ENCODE assay signal across 16 cellular contexts in the genomic region with DNA sequence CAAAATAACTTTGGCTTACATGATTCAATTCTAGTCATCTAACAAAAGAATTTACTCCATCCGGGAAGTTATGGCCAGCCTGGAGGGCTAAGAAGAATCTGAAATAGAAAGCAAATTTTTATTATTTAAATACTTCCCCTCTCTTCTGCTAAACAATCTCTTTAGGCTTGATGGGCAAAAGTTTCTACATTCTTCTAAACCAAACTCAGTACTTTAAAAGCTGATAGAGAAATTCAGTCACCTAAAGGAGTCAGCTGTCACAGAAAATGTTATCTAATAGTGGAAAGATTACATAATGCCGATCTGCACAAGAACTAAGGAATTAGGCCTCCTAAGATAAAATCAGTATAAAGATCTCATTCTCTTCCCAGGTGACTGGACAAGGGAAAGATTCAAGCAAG. TPM values are rescaled to one million over a fixed set of nuclear protein-coding genes. Genes with fewer than 3 reads are reported as not detected.
DNase-seq lines count a peak whose midpoint lies in the region; ATAC-seq and TF ChIP-seq lines count a peak whose summit lies in the region.
"Had no signal": no experiment of that assay in that cellular context is flagged by ENCODE, and none has a peak within 500 bp of the region (broad histone marks: within the 10 kb centered on the region; RNA-seq: fewer than 3 reads in every experiment).

No MANE protein-coding gene starts in this region.

- no peak overlapping the region for H2BK12ac ChIP-seq in trophoblast cell (ENCODE audit: low read length)

- H3K4me1 Mint-ChIP-seq in endothelial cell (ENCODE audit: unreplicated experiment): peaks cover 23% of the 10 kb centered on the region

- H3K23ac ChIP-seq in trophoblast cell (ENCODE audit: low read length): no peak overlapping the region

- WGBS in trophoblast cell (ENCODE audit: extremely low coverage, insufficient coverage, insufficient read length): no CpG with 5 or more reads among the region's 2 CpGs

- no peaks in the 10 kb centered on the region for H3K9me3 Mint-ChIP-seq in endothelial cell (ENCODE audit: unreplicated experiment)
- H3K9me3 Mint-ChIP-seq: central memory CD8-positive, alpha-beta T cell; mesothelial cell of epicardium had no signal

- no peak overlapping the region for H4K12ac ChIP-seq in trophoblast cell (ENCODE audit: low read depth, low read length)

- H3K27ac ChIP-seq in OCI-LY3 (ENCODE audit: low read length) (no peak overlapping the region), epithelial cell of prostate (peak overlapping the region; percentile 20), trophoblast cell (ENCODE audit: low read depth, low read length) (no peak overlapping the region)
- H3K27ac ChIP-seq: BLaER1, prostate gland had no signal

- no peak for ATAC-seq in GM19035 (IDR thresholded peaks at IDR 0.05; ENCODE audit: unreplicated experiment)

- no peak overlapping the region for H3K4ac ChIP-seq in trophoblast cell (ENCODE audit: low read depth, low read length)

- H3K4me2 ChIP-seq in OCI-LY3 (ENCODE audit: low read length) (no peak overlapping the region), trophoblast cell (ENCODE audit: low read length) (no peak overlapping the region)
- H3K4me2 ChIP-seq: BLaER1 had no signal

- no peak overlapping the region for H4K91ac ChIP-seq in trophoblast cell (ENCODE audit: low read depth, low read length)

- peaks cover 3% of the 10 kb centered on the region for H3K27me3 Mint-ChIP-seq in endothelial cell (ENCODE audit: unreplicated experiment)
- H3K27me3 Mint-ChIP-seq: central memory CD8-positive, alpha-beta T cell had no signal

- H3K9me3 ChIP-seq in OCI-LY3 (ENCODE audit: insufficient read depth, low read length): no peaks in the 10 kb centered on the region
- H3K9me3 ChIP-seq in trophoblast cell (ENCODE audit: insufficient read depth, low read depth, low read length): no peaks in the 10 kb centered on the region
- H3K9me3 ChIP-seq in MG63: no peaks in the 10 kb centered on the region
- H3K9me3 ChIP-seq: BLaER1, prostate gland had no signal

- no peak overlapping the region for H4K8ac ChIP-seq in trophoblast cell (ENCODE audit: low read depth, low read length)

- H3K79me2 ChIP-seq in OCI-LY3 (ENCODE audit: low read length) (no peaks in the 10 kb centered on the region), trophoblast cell (ENCODE audit: control insufficient read depth, insufficient read depth, low read length, poor library complexity) (peaks cover 1% of the 10 kb centered on the region)

- DNase-seq in EL (peak; percentile 48), epithelial cell of prostate (ENCODE audit: low read depth, low spot score) (no peak), trophoblast cell (peak; percentile 11 to 77), kidney tubule cell (ENCODE audit: low spot score) (no peak), MG63 (no peak), endothelial cell (ENCODE audit: low spot score) (no peak)
- DNase-seq: activated naive CD4-positive, alpha-beta T cell treated with Interleukin-2 at 50 U/mL for 16 hours; NCI-H1436 treated with DMSO at 0.1 percent for 48 hours; NCI-H526 treated with DMSO at 0.1 percent for 48 hours; stimulated activated naive CD4-positive, alpha-beta T cell had no signal

- peaks cover 7% of the 10 kb centered on the region for H3K36me3 Mint-ChIP-seq in endothelial cell (ENCODE audit: low read depth, unreplicated experiment)

- no peak overlapping the region for H2AK5ac ChIP-seq in trophoblast cell (ENCODE audit: low read length)

- TF ChIP-seq CTCF in OCI-LY3 (IDR thresholded peaks at IDR 0.05; ENCODE audit: low read depth, low read length): no peak
- TF ChIP-seq CTCF in endothelial cell (IDR thresholded peaks at IDR 0.05; ENCODE audit: unreplicated experiment): no peak

- H3K79me1 ChIP-seq in trophoblast cell (ENCODE audit: low read length): no peaks in the 10 kb centered on the region

- no peaks in the 10 kb centered on the region for H4K20me1 ChIP-seq in OCI-LY3 (ENCODE audit: insufficient read depth, low read length)

- H3K4me3 Mint-ChIP-seq in endothelial cell (ENCODE audit: unreplicated experiment): no peak overlapping the region
- H3K4me3 Mint-ChIP-seq: central memory CD8-positive, alpha-beta T cell; mesothelial cell of epicardium had no signal

- H3K4me1 ChIP-seq in OCI-LY3 (ENCODE audit: low read length) (no peaks in the 10 kb centered on the region; the same call in 1 of the 2 replicates), trophoblast cell (ENCODE audit: control insufficient read depth in 1 of 2, insufficient read depth in 2 of 2, low read length in 2 of 2) (no peaks in the 10 kb centered on the region)

- H2BK5ac ChIP-seq in trophoblast cell (ENCODE audit: low read depth, low read length, poor library complexity): no peak overlapping the region

- no peak overlapping the region for H3K14ac ChIP-seq in trophoblast cell (ENCODE audit: low read length)

- H2AFZ ChIP-seq in OCI-LY3 (ENCODE audit: low read depth, low read length): peak overlapping the region; percentile 47; the same call in 1 of the 2 replicates
- H2AFZ ChIP-seq in trophoblast cell (ENCODE audit: insufficient read depth, low read length, poor library complexity): no peak overlapping the region

- H3K9ac ChIP-seq in OCI-LY3 (ENCODE audit: low read length) (no peak overlapping the region), trophoblast cell (ENCODE audit: low read length) (no peak overlapping the region)
- H3K9ac ChIP-seq: BLaER1 had no signal

- H3K27me3 ChIP-seq in OCI-LY3 (ENCODE audit: low read depth, low read length): no peaks in the 10 kb centered on the region
- no peaks in the 10 kb centered on the region for H3K27me3 ChIP-seq in trophoblast cell (ENCODE audit: insufficient read depth, low read length)
- no peaks in the 10 kb centered on the region for H3K27me3 ChIP-seq in MG63
- H3K27me3 ChIP-seq: BLaER1 had no signal

- H3K18ac ChIP-seq in trophoblast cell (ENCODE audit: low read length): no peak overlapping the region

- H3K4me3 ChIP-seq in OCI-LY3 (ENCODE audit: low read length) (no peak overlapping the region), trophoblast cell (ENCODE audit: low read depth, low read length) (no peak overlapping the region), MG63 (no peak overlapping the region)
- H3K4me3 ChIP-seq: BLaER1, prostate gland had no signal

- no peak overlapping the region for H3K27ac Mint-ChIP-seq in endothelial cell (ENCODE audit: unreplicated experiment)
- H3K27ac Mint-ChIP-seq: mesothelial cell of epicardium had no signal

- H3K36me3 ChIP-seq in OCI-LY3 (replicated peaks; ENCODE audit: low read depth, low read length) (no peaks in the 10 kb centered on the region), trophoblast cell (ENCODE audit: control insufficient read depth in 1 of 2, insufficient read depth in 2 of 2, low read length in 2 of 2) (no peaks in the 10 kb centered on the region), MG63 (no peaks in the 10 kb centered on the region)
- H3K36me3 ChIP-seq: BLaER1, prostate gland had no signal

- H2BK120ac ChIP-seq in trophoblast cell (ENCODE audit: insufficient read depth, low read length, poor library complexity): no peak overlapping the region

RNA-seq across cellular contexts. Expression of gene GNAQ, which starts 32.4 kb away (rescaled TPM):
- polyA plus RNA-seq in trophoblast cell (2013): 39.2 and 40.9 TPM in 2 replicates
- total RNA-seq in MG63 (2014; rRNA removed; shearing (Covaris generic); ENCODE audit: low replicate concordance): 13.2 and 20.2 TPM in 2 replicates
- total RNA-seq in endothelial cell (ENCODE audit: unreplicated experiment): 94.6 TPM

Comparison
In these comparisons a context has a peak if more than half of its experiments do, and no peak if none do; other contexts are left out.
1. DNase-seq: peak in EL (single experiment) and trophoblast cell (2 of 2); none in epithelial cell of prostate (single experiment), kidney tubule cell (single experiment), MG63 (single experiment) and endothelial cell (single experiment).